Comparison of ENCODE assay signal across 24 cellular contexts in genomic region chr14:26870722-26871121, GRCh38.
DNase-seq lines count a peak whose midpoint lies in the region; ATAC-seq, FAIRE-seq and TF ChIP-seq lines count a peak whose summit lies in the region.
"Had no signal": no experiment of that assay in that cellular context is flagged by ENCODE, and none has a peak within 500 bp of the region (broad histone marks: within the 10 kb centered on the region; RNA-seq: fewer than 3 reads in every experiment).

No MANE protein-coding gene starts in this region.

- peak; percentile 83 for ATAC-seq in sciatic nerve
- no peak for ATAC-seq in HG03457 (IDR thresholded peaks at IDR 0.05; ENCODE audit: unreplicated experiment)
- ATAC-seq: Right ventricle myocardium inferior had no signal

- no peaks in the 10 kb centered on the region for H4K20me1 ChIP-seq in MM.1S (ENCODE audit: insufficient read depth, low read length)

- peak; percentile 68 for DNase-seq in NCI-H146 (lab: John Stamatoyannopoulos, UW)
- DNase-seq in NCI-H69 (lab: John Stamatoyannopoulos, UW), result peak; percentile 91
- DNase-seq in fibroblast of villous mesenchyme (ENCODE audit: low read depth), result peak; percentile 40
- DNase-seq in sciatic nerve (ENCODE audit: low spot score), result no peak
- no peak for DNase-seq in kidney
- no peak for DNase-seq in activated T-helper 1 cell treated with anti-CD3 and anti-CD28 coated beads, Interleukin-12 subunit alpha, Interleukin-12 subunit beta, Interleukin-2, Interleukin-4 antibody, amounts not matched to agents 30 ng/mL and 10 ng/mL and 1 ng/mL, durations not matched to agents 14 hours and 24 hours and 36 hours (ENCODE audit: low spot score)
- DNase-seq in MM.1S, result no peak
- DNase-seq: activated CD4-positive, alpha-beta T cell treated with anti-CD3 and anti-CD28 coated beads, Interleukin-2, amount 50 U/mL, for 48 hours; activated CD4-positive, CD25-positive, alpha-beta regulatory T cell; activated CD8-positive, alpha-beta memory T cell treated with anti-CD3 and anti-CD28 coated beads, Interleukin-2, amount 50 U/mL, for 4 hours; activated effector memory CD4-positive, alpha-beta T cell treated with anti-CD3 and anti-CD28 coated beads, Interleukin-2, amount 50 U/mL, for 16 hours; effector CD4-positive, alpha-beta T cell; erythroblast; NCI-H1436; NCI-H2171 treated with DMSO at 0.1 percent for 48 hours; nucleus accumbens; stomach; transverse colon had no signal

- H3K9ac ChIP-seq in kidney (ENCODE audit: low read length in 2 of 2), result no peak overlapping the region
- no peak overlapping the region for H3K9ac ChIP-seq in MM.1S (ENCODE audit: low read length)

- H3K27me3 Mint-ChIP-seq in activated T-helper 1 cell treated with anti-CD3 and anti-CD28 coated beads, Interleukin-12 subunit alpha, Interleukin-12 subunit beta, Interleukin-2, Interleukin-4 antibody, amounts not matched to agents 30 ng/mL and 10 ng/mL and 1 ng/mL, durations not matched to agents 14 hours and 24 hours and 36 hours (ENCODE audit: insufficient read depth), result no peaks in the 10 kb centered on the region
- H3K27me3 Mint-ChIP-seq: IgD-negative memory B cell had no signal

- TF ChIP-seq CTCF in fibroblast of villous mesenchyme (IDR thresholded peaks at IDR 0.05; ENCODE audit: insufficient read depth, low read depth, low read length), result no peak
- no peak for TF ChIP-seq CTCF in kidney (IDR thresholded peaks at IDR 0.05; ENCODE audit: borderline replicate concordance, extremely low read depth, insufficient read depth)
- no peak for TF ChIP-seq CTCF in MM.1S (IDR thresholded peaks at IDR 0.05; ENCODE audit: low read length)

- H3K4me3 ChIP-seq in fibroblast of villous mesenchyme (ENCODE audit: low read depth, low read length), result no peak overlapping the region
- H3K4me3 ChIP-seq in kidney (ENCODE audit: low read length in 2 of 2), result no peak overlapping the region
- H3K4me3 ChIP-seq in MM.1S (ENCODE audit: low read length), result no peak overlapping the region
- H3K4me3 ChIP-seq: stomach, transverse colon had no signal

- no peaks in the 10 kb centered on the region for H3K9me2 ChIP-seq in MM.1S (replicated peaks; ENCODE audit: insufficient read depth, low read length)

- no peaks in the 10 kb centered on the region for H3K79me2 ChIP-seq in MM.1S (ENCODE audit: low read length)

- no peaks in the 10 kb centered on the region for H3K9me3 ChIP-seq in kidney (ENCODE audit: control insufficient read depth in 1 of 2, low read length in 2 of 2)
- H3K9me3 ChIP-seq in MM.1S (replicated peaks; ENCODE audit: insufficient read depth, low read length), result no peaks in the 10 kb centered on the region
- H3K9me3 ChIP-seq: stomach, transverse colon had no signal

- no peaks in the 10 kb centered on the region for H3K4me1 Mint-ChIP-seq in activated T-helper 1 cell treated with anti-CD3 and anti-CD28 coated beads, Interleukin-12 subunit alpha, Interleukin-12 subunit beta, Interleukin-2, Interleukin-4 antibody, amounts not matched to agents 30 ng/mL and 10 ng/mL and 1 ng/mL, durations not matched to agents 14 hours and 24 hours and 36 hours (ENCODE audit: low read depth)
- H3K4me1 Mint-ChIP-seq: IgD-negative memory B cell had no signal

- H3K36me3 Mint-ChIP-seq in activated T-helper 1 cell treated with anti-CD3 and anti-CD28 coated beads, Interleukin-12 subunit alpha, Interleukin-12 subunit beta, Interleukin-2, Interleukin-4 antibody, amounts not matched to agents 30 ng/mL and 10 ng/mL and 1 ng/mL, durations not matched to agents 14 hours and 24 hours and 36 hours (ENCODE audit: low read depth), result no peaks in the 10 kb centered on the region
- H3K36me3 Mint-ChIP-seq: IgD-negative memory B cell had no signal

- H3K27ac ChIP-seq in kidney (ENCODE audit: low read depth in 2 of 2, low read length in 2 of 2) (no peak overlapping the region), MM.1S (ENCODE audit: low read length) (no peak overlapping the region)
- H3K27ac ChIP-seq: C4-2B, stomach, transverse colon had no signal

- H3K27me3 ChIP-seq in MM.1S (replicated peaks; ENCODE audit: insufficient read depth, low read length), result no peaks in the 10 kb centered on the region
- H3K27me3 ChIP-seq: stomach, transverse colon had no signal

- H2AFZ ChIP-seq in MM.1S (ENCODE audit: low read length), result no peak overlapping the region

- no peaks in the 10 kb centered on the region for H3K36me3 ChIP-seq in kidney (ENCODE audit: control insufficient read depth in 1 of 2, insufficient read depth in 2 of 2, low read length in 2 of 2)
- no peaks in the 10 kb centered on the region for H3K36me3 ChIP-seq in MM.1S (replicated peaks; ENCODE audit: insufficient read depth, low read length)
- H3K36me3 ChIP-seq: stomach, transverse colon had no signal

- H3K9me3 Mint-ChIP-seq in activated T-helper 1 cell treated with anti-CD3 and anti-CD28 coated beads, Interleukin-12 subunit alpha, Interleukin-12 subunit beta, Interleukin-2, Interleukin-4 antibody, amounts not matched to agents 30 ng/mL and 10 ng/mL and 1 ng/mL, durations not matched to agents 14 hours and 24 hours and 36 hours, result peaks cover 20% of the 10 kb centered on the region

- H3F3A ChIP-seq in MM.1S (ENCODE audit: insufficient read depth, low read length), result no peaks in the 10 kb centered on the region

- H3K4me1 ChIP-seq in kidney (ENCODE audit: control insufficient read depth in 1 of 2, insufficient read depth in 1 of 2, low read depth in 1 of 2, low read length in 2 of 2), result no peaks in the 10 kb centered on the region
- H3K4me1 ChIP-seq in MM.1S (ENCODE audit: low read length), result no peaks in the 10 kb centered on the region

- no peak overlapping the region for H3K4me2 ChIP-seq in MM.1S (ENCODE audit: low read depth, low read length)

- FAIRE-seq in kidney (lab: Jason Lieb, UNC), result no peak
- FAIRE-seq: frontal cortex, islet of Langerhans had no signal

- intact Hi-C loops in sciatic nerve (cut with DNase I), result no loop called here
- intact Hi-C loops in kidney (cut with DNase I), result no loop called here
- intact Hi-C loops in activated T-helper 1 cell treated with anti-CD3 and anti-CD28 coated beads, Interleukin-12 subunit alpha, Interleukin-12 subunit beta, Interleukin-2, Interleukin-4 antibody, amounts not matched to agents 30 ng/mL and 10 ng/mL and 1 ng/mL, durations not matched to agents 14 hours and 24 hours and 36 hours (cut with micrococcal nuclease), result no loop called here

- H3K27ac Mint-ChIP-seq in activated T-helper 1 cell treated with anti-CD3 and anti-CD28 coated beads, Interleukin-12 subunit alpha, Interleukin-12 subunit beta, Interleukin-2, Interleukin-4 antibody, amounts not matched to agents 30 ng/mL and 10 ng/mL and 1 ng/mL, durations not matched to agents 14 hours and 24 hours and 36 hours, result no peak overlapping the region
- H3K27ac Mint-ChIP-seq: IgD-negative memory B cell had no signal

- H3K4me3 Mint-ChIP-seq in activated T-helper 1 cell treated with anti-CD3 and anti-CD28 coated beads, Interleukin-12 subunit alpha, Interleukin-12 subunit beta, Interleukin-2, Interleukin-4 antibody, amounts not matched to agents 30 ng/mL and 10 ng/mL and 1 ng/mL, durations not matched to agents 14 hours and 24 hours and 36 hours, result no peak overlapping the region
- H3K4me3 Mint-ChIP-seq: IgD-negative memory B cell had no signal

Comparison
In these comparisons a context has a peak if more than half of its experiments do, and no peak if none do; other contexts are left out.
1. DNase-seq: peak in NCI-H146 (single experiment), NCI-H69 (single experiment) and fibroblast of villous mesenchyme (single experiment); none in sciatic nerve (single experiment), kidney (single experiment), activated T-helper 1 cell treated with anti-CD3 and anti-CD28 coated beads, Interleukin-12 subunit alpha, Interleukin-12 subunit beta, Interleukin-2, Interleukin-4 antibody, amounts not matched to agents 30 ng/mL and 10 ng/mL and 1 ng/mL, durations not matched to agents 14 hours and 24 hours and 36 hours (single experiment) and MM.1S (single experiment).